Comparison of ENCODE assay signal across 21 cellular contexts in the genomic region with DNA sequence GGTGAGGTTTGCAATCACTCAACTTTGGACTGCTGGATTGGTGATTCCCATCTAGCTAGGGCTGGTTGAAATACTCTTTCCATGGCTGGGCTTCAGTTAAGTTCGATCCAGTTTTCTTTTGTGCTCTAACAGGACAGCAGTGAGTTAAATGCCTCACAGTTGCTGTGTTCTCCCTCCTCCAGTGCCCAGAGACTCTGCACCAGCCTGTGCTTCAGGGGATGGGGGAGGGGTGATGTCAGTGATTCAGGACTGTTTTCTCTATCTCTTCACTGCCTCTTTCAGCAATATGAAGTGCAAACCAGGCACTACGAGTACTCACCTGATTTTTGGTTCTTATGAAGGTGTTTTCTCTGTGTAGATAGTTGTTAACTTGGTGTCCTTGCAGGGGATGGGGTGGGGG.
"Had no signal": no experiment of that assay in that cellular context is flagged by ENCODE, and none has a peak within 500 bp of the region (broad histone marks: within the 10 kb centered on the region; RNA-seq: fewer than 3 reads in every experiment).

No MANE protein-coding gene starts in this region.

- H3K27ac ChIP-seq: adrenal gland, ascending aorta, esophagus muscularis mucosa, foreskin keratinocyte, heart left ventricle, parathyroid adenoma, right atrium auricular region, suprapubic skin, tibial artery had no signal

- ATAC-seq: foreskin keratinocyte; heart left ventricle; left ventricle myocardium superior; naive thymus-derived CD8-positive, alpha-beta T cell had no signal

- DNase-seq: activated CD4-positive, alpha-beta T cell treated with anti-CD3 and anti-CD28 coated beads for 4 hours; activated CD4-positive, alpha-beta T cell treated with anti-CD3 and anti-CD28 coated beads, Interleukin-2, amount 50 U/mL, for 4 hours; activated effector memory CD4-positive, alpha-beta T cell treated with Interleukin-2 at 50 U/mL for 16 hours; activated naive CD4-positive, alpha-beta T cell treated with Interleukin-2 at 50 U/mL for 16 hours; adrenal gland; central memory CD4-positive, alpha-beta T cell; foreskin keratinocyte; heart left ventricle; left ventricle myocardium superior; naive thymus-derived CD8-positive, alpha-beta T cell; occipital lobe; stimulated activated CD4-positive, alpha-beta T cell treated with anti-CD3 and anti-CD28 coated beads, Interleukin-15, amount 100 ng/mL, for 24 hours; stimulated activated CD4-positive, alpha-beta T cell treated with anti-CD3 and anti-CD28 coated beads, Interleukin-2, amount 100 ng/mL, for 24 hours; stimulated activated naive CD4-positive, alpha-beta T cell; T-helper 2 cell; tibial artery had no signal

- H2AFZ ChIP-seq: parathyroid adenoma had no signal

- H3K4me1 ChIP-seq: adrenal gland, ascending aorta, foreskin keratinocyte, heart left ventricle, parathyroid adenoma, right atrium auricular region, suprapubic skin, tibial artery had no signal

- H3K36me3 ChIP-seq: adrenal gland, ascending aorta, esophagus muscularis mucosa, heart left ventricle, right atrium auricular region, suprapubic skin, tibial artery had no signal

- H3K27me3 ChIP-seq: adrenal gland, ascending aorta, esophagus muscularis mucosa, foreskin keratinocyte, heart left ventricle, right atrium auricular region, suprapubic skin, tibial artery had no signal

- H3K79me2 ChIP-seq: parathyroid adenoma had no signal

- H3K9ac ChIP-seq: parathyroid adenoma had no signal

- H3K4me3 ChIP-seq: adrenal gland, ascending aorta, esophagus muscularis mucosa, heart left ventricle, right atrium auricular region, suprapubic skin, tibial artery had no signal

- H3K9me3 ChIP-seq: adrenal gland, ascending aorta, esophagus muscularis mucosa, heart left ventricle, right atrium auricular region, suprapubic skin, tibial artery had no signal
